In genomic region chr2:112803691-112804521, GRCh38 we compare ENCODE assay signal across 11 cellular contexts. TPM values are rescaled to one million over a fixed set of nuclear protein-coding genes. Genes with fewer than 3 reads are reported as not detected.
DNase-seq lines count a peak whose midpoint lies in the region; ATAC-seq and TF ChIP-seq lines count a peak whose summit lies in the region.
"Had no signal": no experiment of that assay in that cellular context is flagged by ENCODE, and none has a peak within 500 bp of the region (broad histone marks: within the 10 kb centered on the region; RNA-seq: fewer than 3 reads in every experiment).

No MANE protein-coding gene starts in this region.

- no peak overlapping the region for H2AFZ ChIP-seq in smooth muscle cell (ENCODE audit: low read depth)

- in situ Hi-C loops in astrocyte of the spinal cord (cut with HindIII; ENCODE audit: low sequenced_read_pairs), result no loop called here

- H3K79me2 ChIP-seq in smooth muscle cell (ENCODE audit: low read depth), result no peaks in the 10 kb centered on the region

- WGBS in smooth muscle cell (ENCODE audit: low lambda C conversion rate), result 24% methylated on average over 5 of the region's 5 CpGs
- 68 to 84% (median 74%) methylated on average over 5 of the region's 5 CpGs for WGBS in spleen, 5 donors

- H3K4me1 Mint-ChIP-seq in activated CD4-positive, alpha-beta T cell treated with anti-CD3 and anti-CD28 coated beads, Interleukin-2, amount 10 ng/mL, durations not matched to agents 24 days and 14 days, result peaks cover 40% of the 10 kb centered on the region
- peaks cover 0 to 3% (median 0%) of the 10 kb centered on the region in 3 donors for H3K4me1 Mint-ChIP-seq in T-cell

- peaks cover 15% of the 10 kb centered on the region for H3F3A ChIP-seq in smooth muscle cell (ENCODE audit: low read depth)

- TF ChIP-seq CTCF in astrocyte of the spinal cord (IDR thresholded peaks at IDR 0.05; ENCODE audit: low read depth, low read length) (no peak), smooth muscle cell (IDR thresholded peaks at IDR 0.05; ENCODE audit: borderline replicate concordance, insufficient read depth, poor library complexity, severe bottlenecking) (no peak), spleen (IDR thresholded peaks at IDR 0.05 in 8 of 11, conservative IDR thresholded peaks at IDR 0.05 in 3 of 11) (no peak)

- ATAC-seq in T-cell (replicated peaks in 1 of 4), result no peak

- H3K36me3 Mint-ChIP-seq in activated CD4-positive, alpha-beta T cell treated with anti-CD3 and anti-CD28 coated beads, Interleukin-2, amount 10 ng/mL, durations not matched to agents 24 days and 14 days (ENCODE audit: low read depth), result peaks cover 13% of the 10 kb centered on the region
- peaks cover 7% of the 10 kb centered on the region for H3K36me3 Mint-ChIP-seq in T-cell

- POLR2A ChIA-PET in T-cell (lab: Charles Lee), result no interaction called here

- H3K4me1 ChIP-seq in smooth muscle cell (ENCODE audit: low read depth) (no peaks in the 10 kb centered on the region), spleen (peaks cover 0 to 10% (median 0%) of the 10 kb centered on the region in 6 donors)
- H3K4me1 ChIP-seq: right atrium auricular region had no signal

- H3K4me3 Mint-ChIP-seq in activated CD4-positive, alpha-beta T cell treated with anti-CD3 and anti-CD28 coated beads, Interleukin-2, amount 10 ng/mL, durations not matched to agents 24 days and 14 days, result peak overlapping the region; percentile 50
- H3K4me3 Mint-ChIP-seq in T-cell, result no peak overlapping the region

- no peak for TF ChIP-seq POLR2A in spleen (IDR thresholded peaks at IDR 0.05)

- CTCF ChIA-PET in T-cell (lab: Charles Lee), result interaction anchor here in 1 of 2 donors (0.6 kb wide), 1 partner anchor 63 kb away, joined by 3 read pairs; no protein-coding TSS in a partner anchor

- H3K27me3 ChIP-seq in smooth muscle cell (ENCODE audit: low read depth) (no peaks in the 10 kb centered on the region), spleen (replicated peaks in 1 of 7) (no peaks in the 10 kb centered on the region)
- H3K27me3 ChIP-seq: right atrium auricular region had no signal

- no peaks in the 10 kb centered on the region for H3K27me3 Mint-ChIP-seq in activated CD4-positive, alpha-beta T cell treated with anti-CD3 and anti-CD28 coated beads, Interleukin-2, amount 10 ng/mL, durations not matched to agents 24 days and 14 days
- no peaks in the 10 kb centered on the region for H3K27me3 Mint-ChIP-seq in T-cell

- no peak for DNase-seq in activated CD4-positive, alpha-beta T cell treated with anti-CD3 and anti-CD28 coated beads, Interleukin-2, amount 10 ng/mL, durations not matched to agents 24 days and 14 days
- no peak for DNase-seq in activated CD4-positive, alpha-beta T cell treated with anti-CD3 and anti-CD28 coated beads, Interleukin-2, amount 50 U/mL, for 1 hour
- DNase-seq in HT-29 (ENCODE audit: low spot score) (peak; percentile 49), astrocyte of the spinal cord (ENCODE audit: low read depth, low spot score) (peak; percentile 84), smooth muscle cell (lab: John Stamatoyannopoulos, UW; ENCODE audit: unreplicated experiment) (no peak), amygdala (lab: John Stamatoyannopoulos, UW) (no peak), spleen (no peak), T-cell (no peak)
- DNase-seq: NCI-H446 treated with DMSO at 0.1 percent for 48 hours had no signal

- intact Hi-C loops in activated CD4-positive, alpha-beta T cell treated with anti-CD3 and anti-CD28 coated beads, Interleukin-2, amount 10 ng/mL, durations not matched to agents 24 days and 14 days (cut with micrococcal nuclease), result loop anchor here (1.0 to 5.0 kb wide), 4 partner anchors 8 to 52 kb away; partner anchors contain the start of gene CKAP2L
- intact Hi-C loops in spleen (cut with DNase I; ENCODE audit: low total_unique reads), result no loop called here

- peak overlapping the region; percentile 99 for H3K27ac ChIP-seq in smooth muscle cell (ENCODE audit: low read depth)
- H3K27ac ChIP-seq in spleen, result no peak overlapping the region
- H3K27ac ChIP-seq: right atrium auricular region, VCaP had no signal

- no peaks in the 10 kb centered on the region for H3K36me3 ChIP-seq in smooth muscle cell (ENCODE audit: low read depth)
- no peaks in the 10 kb centered on the region for H3K36me3 ChIP-seq in spleen
- H3K36me3 ChIP-seq: right atrium auricular region had no signal

- peak overlapping the region; percentile 61 for H3K4me2 ChIP-seq in smooth muscle cell

- H3K9me3 ChIP-seq in smooth muscle cell (replicated peaks; ENCODE audit: low read depth), result no peaks in the 10 kb centered on the region
- H3K9me3 ChIP-seq in spleen, result peaks cover 0 to 16% (median 7%) of the 10 kb centered on the region in 8 donors

- H3K9ac ChIP-seq in smooth muscle cell (ENCODE audit: low read depth), result peak overlapping the region; percentile 88

- H3K9me3 Mint-ChIP-seq in activated CD4-positive, alpha-beta T cell treated with anti-CD3 and anti-CD28 coated beads, Interleukin-2, amount 10 ng/mL, durations not matched to agents 24 days and 14 days, result peaks cover 22% of the 10 kb centered on the region
- peaks cover 2 to 8% (median 3%) of the 10 kb centered on the region in 3 donors for H3K9me3 Mint-ChIP-seq in T-cell

- no peak overlapping the region for H3K4me3 ChIP-seq in astrocyte of the spinal cord (ENCODE audit: low read depth, low read length)
- H3K4me3 ChIP-seq in smooth muscle cell, result no peak overlapping the region
- no peak overlapping the region for H3K4me3 ChIP-seq in spleen
- H3K4me3 ChIP-seq: right atrium auricular region had no signal

- no peaks in the 10 kb centered on the region for H4K20me1 ChIP-seq in smooth muscle cell (ENCODE audit: low read depth)

- peak overlapping the region; percentile 94 for H3K27ac Mint-ChIP-seq in activated CD4-positive, alpha-beta T cell treated with anti-CD3 and anti-CD28 coated beads, Interleukin-2, amount 10 ng/mL, durations not matched to agents 24 days and 14 days
- no peak overlapping the region for H3K27ac Mint-ChIP-seq in T-cell

RNA-seq across cellular contexts. Expression of gene IL1A, which starts 19.6 kb away (rescaled TPM):
- total RNA-seq in activated CD4-positive, alpha-beta T cell treated with anti-CD3 and anti-CD28 coated beads, Interleukin-2, amount 10 ng/mL, durations not matched to agents 24 days and 14 days, result 9.4 and 10.2 TPM in 2 replicates
- total RNA-seq in HT-29 (2014; rRNA removed; shearing (Covaris generic)), result not detected in 2 replicates
- 3.4 and 6.4 TPM in 2 replicates for total RNA-seq in smooth muscle cell
- polyA plus RNA-seq in smooth muscle cell, result 1.4 and 5.1 TPM in 2 replicates
- total RNA-seq in spleen, result under 1 TPM in 5 of 7 donors, not detected in 2; 0.22 to 0.98 (median 0.70) TPM
- 1 to 10 TPM in 1 of 3 donors, under 1 TPM in 2; 0.21 to 1.6 (median 0.67) TPM for polyA plus RNA-seq in spleen
- under 1 TPM in 1 of 5 donors, not detected in 4; 0.12 TPM for total RNA-seq in T-cell
- total RNA-seq: right atrium auricular region had no signal

RNA-seq across cellular contexts. Expression of gene IL1B, which starts 32.7 kb away (rescaled TPM):
- 0.33 and 0.92 TPM in 2 replicates for total RNA-seq in activated CD4-positive, alpha-beta T cell treated with anti-CD3 and anti-CD28 coated beads, Interleukin-2, amount 10 ng/mL, durations not matched to agents 24 days and 14 days
- total RNA-seq in HT-29 (2014; rRNA removed; shearing (Covaris generic)), result 0.13 and 0.20 TPM in 2 replicates
- not detected in 2 replicates for total RNA-seq in smooth muscle cell
- not detected in 2 replicates for polyA plus RNA-seq in smooth muscle cell
- total RNA-seq in spleen, result 10 to 100 TPM in 6 of 7 donors, 1 to 10 TPM in 1; 6.9 to 81.9 (median 16.1) TPM
- 1 to 10 TPM; 3.4 to 5.4 (median 5.1) TPM for polyA plus RNA-seq in spleen
- total RNA-seq in T-cell, result 1 to 10 TPM in 2 of 5 donors, under 1 TPM in 2, not detected in 1; 0.76 to 4.4 (median 0.97) TPM

RNA-seq across cellular contexts. Expression of gene CKAP2L, which starts 39.5 kb away (rescaled TPM):
- 17.8 and 17.9 TPM in 2 replicates for total RNA-seq in activated CD4-positive, alpha-beta T cell treated with anti-CD3 and anti-CD28 coated beads, Interleukin-2, amount 10 ng/mL, durations not matched to agents 24 days and 14 days
- total RNA-seq in HT-29 (2014; rRNA removed; shearing (Covaris generic)), result 2.5 and 4.0 TPM in 2 replicates
- 7.8 and 16.7 TPM in 2 replicates for total RNA-seq in smooth muscle cell
- 5.1 and 6.6 TPM in 2 replicates for polyA plus RNA-seq in smooth muscle cell
- total RNA-seq in spleen, result 1 to 10 TPM in 6 of 7 donors, under 1 TPM in 1; 0.55 to 3.5 (median 2.1) TPM
- 1 to 10 TPM in 1 of 3 donors, under 1 TPM in 2; 0.20 to 1.3 (median 0.83) TPM for polyA plus RNA-seq in spleen
- total RNA-seq in T-cell, result 1 to 10 TPM in 1 of 5 donors, under 1 TPM in 4; 0.22 to 1.5 (median 0.33) TPM

Comparison
In these comparisons a context has a peak if more than half of its experiments do, and no peak if none do; other contexts are left out.
1. DNase-seq: peak in HT-29 (single experiment) and astrocyte of the spinal cord (single experiment); none in activated CD4-positive, alpha-beta T cell treated with anti-CD3 and anti-CD28 coated beads, Interleukin-2, amount 10 ng/mL, durations not matched to agents 24 days and 14 days (single experiment), activated CD4-positive, alpha-beta T cell treated with anti-CD3 and anti-CD28 coated beads, Interleukin-2, amount 50 U/mL, for 1 hour (single experiment), smooth muscle cell (single experiment), amygdala (0 of 56), spleen (single experiment) and T-cell (0 of 34).